Comparison of ENCODE assay signal across 8 cellular contexts in the genomic region with DNA sequence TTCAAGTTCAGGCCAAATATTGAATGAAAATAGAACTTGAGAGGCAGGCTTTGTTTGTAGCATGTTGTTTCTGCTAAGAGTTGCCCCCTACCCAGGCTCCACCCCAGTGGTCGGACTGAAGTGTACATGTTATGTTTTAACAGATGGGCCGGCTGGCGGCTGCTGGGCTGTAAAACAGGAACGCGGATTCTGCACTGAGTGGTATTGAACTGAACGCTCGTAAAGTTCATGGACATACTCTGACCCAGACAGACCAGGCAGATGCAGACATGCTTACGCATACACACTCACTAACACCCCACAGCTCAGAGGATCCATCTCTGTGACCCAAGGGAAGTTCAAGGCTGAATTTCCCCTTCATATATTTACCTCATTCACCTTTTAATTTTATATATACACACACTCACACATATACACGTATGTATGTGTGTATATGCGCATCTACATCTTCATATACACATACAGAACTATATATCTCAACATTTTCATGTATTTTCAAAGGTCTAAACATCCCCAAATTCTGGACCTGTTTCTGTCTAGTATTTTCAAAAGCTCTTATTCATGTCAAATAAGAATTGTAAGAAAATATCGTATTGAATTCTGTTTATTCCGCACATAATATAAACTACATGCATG. TPM values are rescaled to one million over a fixed set of nuclear protein-coding genes. Genes with fewer than 3 reads are reported as not detected.
A peak's percentile ranks its signal among the peaks of the same experiment; 100 is the strongest.
DNase-seq lines count a peak whose midpoint lies in the region; ATAC-seq and TF ChIP-seq lines count a peak whose summit lies in the region.

No MANE protein-coding gene starts in this region.

- peaks cover 11% of the 10 kb centered on the region for H3F3A ChIP-seq in neural progenitor cell (ENCODE audit: low read depth)

- H3K27me3 ChIP-seq in NT2/D1 (ENCODE audit: insufficient read depth, insufficient read length) (peaks cover 23% of the 10 kb centered on the region), duodenal mucosa (ENCODE audit: control insufficient read depth in 1 of 2, insufficient read depth in 2 of 2, low read length in 2 of 2) (peaks cover 0 to 5% of the 10 kb centered on the region in 2 donors), neural progenitor cell (peaks cover 48% of the 10 kb centered on the region)

- H3K27ac ChIP-seq in duodenal mucosa (ENCODE audit: low read depth, low read length) (no peak overlapping the region), neural progenitor cell (no peak overlapping the region)

- no peak overlapping the region for H3K27ac Mint-ChIP-seq in activated CD4-positive, alpha-beta T cell treated with anti-CD3 and anti-CD28 coated beads, Interleukin-2, amount 10 ng/mL, durations not matched to agents 24 days and 14 days
- no peak overlapping the region for H3K27ac Mint-ChIP-seq in neural progenitor cell

- H2AFZ ChIP-seq in neural progenitor cell (replicated peaks), result no peak overlapping the region

- ATAC-seq in HG03135 (IDR thresholded peaks at IDR 0.05; ENCODE audit: unreplicated experiment), result no peak
- no peak for ATAC-seq in GM21825 (IDR thresholded peaks at IDR 0.05; ENCODE audit: unreplicated experiment)

- peaks cover 10% of the 10 kb centered on the region for H3K4me1 Mint-ChIP-seq in activated CD4-positive, alpha-beta T cell treated with anti-CD3 and anti-CD28 coated beads, Interleukin-2, amount 10 ng/mL, durations not matched to agents 24 days and 14 days
- peaks cover 10% of the 10 kb centered on the region for H3K4me1 Mint-ChIP-seq in neural progenitor cell

- H3K9ac ChIP-seq in NT2/D1 (ENCODE audit: insufficient read length, low read depth) (no peak overlapping the region), duodenal mucosa (ENCODE audit: low read depth in 1 of 2, low read length in 2 of 2) (peak overlapping the region; percentile 83 to 91), neural progenitor cell (no peak overlapping the region)

- no peaks in the 10 kb centered on the region for H4K20me1 ChIP-seq in neural progenitor cell (ENCODE audit: low read depth)

- H3K4me1 ChIP-seq in NT2/D1 (ENCODE audit: insufficient read depth, insufficient read length) (no peaks in the 10 kb centered on the region), duodenal mucosa (ENCODE audit: control insufficient read depth in 1 of 2, insufficient read depth in 2 of 2, low read length in 2 of 2) (peaks cover 10 to 25% of the 10 kb centered on the region in 2 donors), neural progenitor cell (no peaks in the 10 kb centered on the region)

- no peaks in the 10 kb centered on the region for H3K9me3 ChIP-seq in NT2/D1 (ENCODE audit: insufficient read depth, low read length)
- H3K9me3 ChIP-seq in duodenal mucosa (ENCODE audit: control insufficient read depth in 1 of 2, low read length in 2 of 2), result no peaks in the 10 kb centered on the region
- H3K9me3 ChIP-seq in neural progenitor cell (ENCODE audit: low read depth), result no peaks in the 10 kb centered on the region

- H3K4me3 ChIP-seq in NT2/D1 (ENCODE audit: insufficient read length, low read depth) (peak overlapping the region; percentile 79), duodenal mucosa (ENCODE audit: low read depth in 1 of 2, low read length in 2 of 2) (peak overlapping the region; percentile 86 to 90), neural progenitor cell (peak overlapping the region; percentile 68)

- no peak for DNase-seq in activated CD4-positive, alpha-beta T cell treated with anti-CD3 and anti-CD28 coated beads, Interleukin-2, amount 10 ng/mL, durations not matched to agents 24 days and 14 days
- no peak for DNase-seq in activated CD4-positive, alpha-beta T cell treated with anti-CD3 and anti-CD28 coated beads, Interleukin-2, amount 50 U/mL, for 48 hours
- DNase-seq in NT2/D1 (ENCODE audit: low read depth, low spot score) (no peak), neural progenitor cell (ENCODE audit: low spot score) (no peak), glomerular visceral epithelial cell (ENCODE audit: extremely low spot score) (no peak)

- H3K79me2 ChIP-seq in neural progenitor cell (ENCODE audit: low read depth), result no peaks in the 10 kb centered on the region

- no peaks in the 10 kb centered on the region for H3K36me3 Mint-ChIP-seq in activated CD4-positive, alpha-beta T cell treated with anti-CD3 and anti-CD28 coated beads, Interleukin-2, amount 10 ng/mL, durations not matched to agents 24 days and 14 days (ENCODE audit: low read depth)
- no peaks in the 10 kb centered on the region for H3K36me3 Mint-ChIP-seq in neural progenitor cell

- no peaks in the 10 kb centered on the region for H3K9me3 Mint-ChIP-seq in activated CD4-positive, alpha-beta T cell treated with anti-CD3 and anti-CD28 coated beads, Interleukin-2, amount 10 ng/mL, durations not matched to agents 24 days and 14 days
- H3K9me3 Mint-ChIP-seq in neural progenitor cell, result peaks cover 2% of the 10 kb centered on the region

- peak overlapping the region; percentile 86 for H3K4me2 ChIP-seq in neural progenitor cell

- no peak for TF ChIP-seq CTCF in neural progenitor cell (IDR thresholded peaks at IDR 0.05)

- intact Hi-C loops in activated CD4-positive, alpha-beta T cell treated with anti-CD3 and anti-CD28 coated beads, Interleukin-2, amount 10 ng/mL, durations not matched to agents 24 days and 14 days (cut with micrococcal nuclease), result no loop called here

- H3K36me3 ChIP-seq in NT2/D1 (ENCODE audit: insufficient read depth, insufficient read length, low read length) (no peaks in the 10 kb centered on the region), duodenal mucosa (ENCODE audit: control insufficient read depth in 1 of 2, insufficient read depth in 2 of 2, low read length in 2 of 2) (no peaks in the 10 kb centered on the region), neural progenitor cell (no peaks in the 10 kb centered on the region)

- peaks cover 34% of the 10 kb centered on the region for H3K27me3 Mint-ChIP-seq in activated CD4-positive, alpha-beta T cell treated with anti-CD3 and anti-CD28 coated beads, Interleukin-2, amount 10 ng/mL, durations not matched to agents 24 days and 14 days
- H3K27me3 Mint-ChIP-seq in neural progenitor cell (ENCODE audit: insufficient read depth, low read depth), result peaks cover 6% of the 10 kb centered on the region

- H3K4me3 Mint-ChIP-seq in activated CD4-positive, alpha-beta T cell treated with anti-CD3 and anti-CD28 coated beads, Interleukin-2, amount 10 ng/mL, durations not matched to agents 24 days and 14 days, result peak overlapping the region; percentile 92
- peak overlapping the region; percentile 90 for H3K4me3 Mint-ChIP-seq in neural progenitor cell

RNA-seq across cellular contexts. Expression of a gene that starts 1.4 kb away (rescaled TPM):
- total RNA-seq in activated CD4-positive, alpha-beta T cell treated with anti-CD3 and anti-CD28 coated beads, Interleukin-2, amount 10 ng/mL, durations not matched to agents 24 days and 14 days, result 2.3 and 4.2 TPM in 2 replicates
- 0.53 and 6.1 TPM in 2 replicates for total RNA-seq in neural progenitor cell (ENCODE audit: low replicate concordance)

RNA-seq across cellular contexts. Expression of a gene that starts 44.4 kb away (rescaled TPM):
- 5.6 and 5.7 TPM in 2 replicates for total RNA-seq in activated CD4-positive, alpha-beta T cell treated with anti-CD3 and anti-CD28 coated beads, Interleukin-2, amount 10 ng/mL, durations not matched to agents 24 days and 14 days
- 0.09 and 1.5 TPM in 2 replicates for total RNA-seq in neural progenitor cell (ENCODE audit: low replicate concordance)

Comparison
In these comparisons a context has a peak if more than half of its experiments do, and no peak if none do; other contexts are left out.
1. H3K9ac ChIP-seq: peak in duodenal mucosa (2 of 2); none in NT2/D1 (single experiment) and neural progenitor cell (single experiment).
2. Peak in every context shown above with its lines, with median percentiles within 50 percentile points of each other: H3K4me3 ChIP-seq.